19 cellular contexts compared by ENCODE assay signal in the genomic region with DNA sequence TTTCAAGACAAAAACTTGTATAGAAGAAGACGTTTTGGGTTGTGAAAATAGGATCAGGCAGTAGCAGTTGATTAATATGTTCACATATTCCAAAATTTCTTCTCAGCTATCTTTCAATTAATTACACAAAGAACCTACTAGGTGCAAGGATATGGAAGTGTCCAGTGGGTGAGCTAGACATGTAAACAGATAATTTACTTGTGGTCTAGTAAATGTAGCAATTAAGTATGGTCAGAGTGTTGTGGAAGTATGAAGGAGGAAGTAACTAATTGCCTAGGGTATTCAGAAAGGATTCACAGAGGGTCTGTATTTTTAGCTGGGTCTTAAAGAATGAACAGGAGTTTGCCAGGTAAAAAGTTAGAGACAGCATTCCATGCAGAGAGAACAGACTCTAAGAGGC. TPM values are rescaled to one million over a fixed set of nuclear protein-coding genes. Genes with fewer than 3 reads are reported as not detected.
DNase-seq lines count a peak whose midpoint lies in the region; ATAC-seq, FAIRE-seq and TF ChIP-seq lines count a peak whose summit lies in the region.
"Had no signal": no experiment of that assay in that cellular context is flagged by ENCODE, and none has a peak within 500 bp of the region (broad histone marks: within the 10 kb centered on the region; RNA-seq: fewer than 3 reads in every experiment).

No MANE protein-coding gene starts in this region.

- TF ChIP-seq POLR2A in NB4 (IDR thresholded peaks at IDR 0.05; ENCODE audit: extremely low read depth, insufficient read length): no peak
- no peak for TF ChIP-seq POLR2A in K562 (conservative IDR thresholded peaks at IDR 0.05)
- TF ChIP-seq POLR2A in testis (IDR thresholded peaks at IDR 0.05): no peak

- H3K79me2 ChIP-seq in K562 (ENCODE audit: control insufficient read depth, insufficient read depth, low read length): peaks cover 59% of the 10 kb centered on the region

- no peaks in the 10 kb centered on the region for H3K27me3 ChIP-seq in K562 (ENCODE audit: control insufficient read depth in 2 of 2, insufficient read depth in 2 of 2, low read length in 2 of 2)
- no peaks in the 10 kb centered on the region for H3K27me3 ChIP-seq in testis
- H3K27me3 ChIP-seq: dorsolateral prefrontal cortex, heart left ventricle, pancreas had no signal

- no peak overlapping the region for H3K9ac ChIP-seq in K562 (ENCODE audit: insufficient read depth in 1 of 2, low read depth in 2 of 2, low read length in 2 of 2)

- in situ Hi-C loops in K562 (cut with MboI): no loop called here

- intact Hi-C loops in K562 (cut with micrococcal nuclease) (no loop called here), testis (cut with DNase I; ENCODE audit: low total_unique reads) (no loop called here)

- POLR2A ChIA-PET in K562 (lab: Yijun Ruan, JAX): interaction anchor here (0.7 to 2.0 kb wide), 3 partner anchors 10 to 16 kb away, joined by 3 to 9 read pairs (median 3); no protein-coding TSS in a partner anchor

- no peak overlapping the region for H3K27ac ChIP-seq in K562 (ENCODE audit: extremely low read depth, low read depth, low read length)
- H3K27ac ChIP-seq in testis: peak overlapping the region; percentile 28 to 74
- H3K27ac ChIP-seq: heart left ventricle, skin epidermis had no signal

- no peak overlapping the region for H3K27ac Mint-ChIP-seq in activated naive CD8-positive, alpha-beta T cell
- H3K27ac Mint-ChIP-seq in activated naive CD8-positive, alpha-beta T cell treated with anti-CD3 and anti-CD28 coated beads for 36 hours: no peak overlapping the region
- no peak overlapping the region for H3K27ac Mint-ChIP-seq in endothelial cell (ENCODE audit: unreplicated experiment)

- H2AFZ ChIP-seq in K562 (ENCODE audit: low read depth, low read length): no peak overlapping the region

- DNase-seq in activated naive CD8-positive, alpha-beta T cell treated with anti-CD3 and anti-CD28 coated beads for 36 hours: no peak
- DNase-seq in NB4 (ENCODE audit: low read depth) (peak; percentile 39), K562 (ENCODE audit: extremely low read depth in 1 of 4, low spot score in 3 of 4) (no peak), testis (no peak), NCI-H774 (lab: John Stamatoyannopoulos, UW) (no peak), NCI-H128 (lab: John Stamatoyannopoulos, UW; ENCODE audit: unreplicated experiment) (no peak), endothelial cell (ENCODE audit: low spot score) (no peak)
- DNase-seq: activated CD4-positive, alpha-beta T cell treated with anti-CD3 and anti-CD28 coated beads, Interleukin-2, amount 50 U/mL, for 48 hours; activated effector memory CD4-positive, alpha-beta T cell treated with Interleukin-2 at 50 U/mL for 16 hours; dorsolateral prefrontal cortex; heart left ventricle; midbrain; NCI-H1048; pancreas; stimulated activated naive CD8-positive, alpha-beta T cell treated with anti-CD3 and anti-CD28 coated beads, Interleukin-15, Interleukin-2, amounts not matched to agents 100 U/mL and 50 U/mL, for 24 hours had no signal

- H3K4me3 ChIP-seq in NB4 (ENCODE audit: low read depth, low read length): no peak overlapping the region
- H3K4me3 ChIP-seq in K562: no peak overlapping the region
- no peak overlapping the region for H3K4me3 ChIP-seq in testis
- H3K4me3 ChIP-seq: heart left ventricle, pancreas, skin epidermis had no signal

- H3K36me3 ChIP-seq in K562 (ENCODE audit: control insufficient read depth, insufficient read depth, low read length) (peaks cover 28% of the 10 kb centered on the region; the same call in 2 of the 3 replicates), testis (ENCODE audit: low read depth, missing control alignments) (no peaks in the 10 kb centered on the region)

- peaks cover 0 to 4% of the 10 kb centered on the region in 2 experiments; a peak in 2 of 5 replicates for H3K4me1 ChIP-seq in K562 (replicated peaks in 1 of 2; ENCODE audit: control insufficient read depth in 2 of 2, insufficient read depth in 2 of 2, low read length in 2 of 2)
- peaks cover 39% of the 10 kb centered on the region for H3K4me1 ChIP-seq in testis

- peak overlapping the region; percentile 64 for H3K4me3 Mint-ChIP-seq in activated naive CD8-positive, alpha-beta T cell
- no peak overlapping the region for H3K4me3 Mint-ChIP-seq in activated naive CD8-positive, alpha-beta T cell treated with anti-CD3 and anti-CD28 coated beads for 36 hours
- no peak overlapping the region for H3K4me3 Mint-ChIP-seq in endothelial cell (ENCODE audit: unreplicated experiment)

- no peak for TF ChIP-seq EP300 in K562 (IDR thresholded peaks at IDR 0.05; ENCODE audit: low read length)

- H3K9me3 ChIP-seq in K562 (replicated peaks; ENCODE audit: control insufficient read depth, insufficient read depth, low read depth, low read length) (no peaks in the 10 kb centered on the region), testis (no peaks in the 10 kb centered on the region)
- H3K9me3 ChIP-seq: pancreas had no signal

- ATAC-seq in K562: no peak
- ATAC-seq: heart left ventricle; Right ventricle myocardium inferior; stimulated activated naive CD8-positive, alpha-beta T cell treated with anti-CD3 and anti-CD28 coated beads, Interleukin-15, Interleukin-2, amounts not matched to agents 100 U/mL and 50 U/mL, for 24 hours had no signal

- WGBS in K562 (ENCODE audit: insufficient coverage, low coverage, missing lambda C conversion rate): 54% methylated on average over 1 of the region's 1 CpG
- 55 to 60% methylated on average over 1 of the region's 1 CpG for WGBS in testis, 2 donors

- no peak for FAIRE-seq in K562 (lab: Jason Lieb, UNC)
- FAIRE-seq: GM18507, pancreas had no signal

- no peak overlapping the region for H3K4me2 ChIP-seq in K562 (ENCODE audit: insufficient read depth, low read length)

- H3K9me3 Mint-ChIP-seq in activated naive CD8-positive, alpha-beta T cell (ENCODE audit: low read depth): no peaks in the 10 kb centered on the region
- no peaks in the 10 kb centered on the region for H3K9me3 Mint-ChIP-seq in activated naive CD8-positive, alpha-beta T cell treated with anti-CD3 and anti-CD28 coated beads for 36 hours
- no peaks in the 10 kb centered on the region for H3K9me3 Mint-ChIP-seq in endothelial cell (ENCODE audit: unreplicated experiment)

- no TSS peak for BruUV-seq in K562 (replicated peaks; lab: Mats Ljungman, UMichigan)

- H3K36me3 Mint-ChIP-seq in activated naive CD8-positive, alpha-beta T cell: peaks cover 34% of the 10 kb centered on the region
- H3K36me3 Mint-ChIP-seq in activated naive CD8-positive, alpha-beta T cell treated with anti-CD3 and anti-CD28 coated beads for 36 hours: peaks cover 19% of the 10 kb centered on the region
- peaks cover 11% of the 10 kb centered on the region for H3K36me3 Mint-ChIP-seq in endothelial cell (ENCODE audit: low read depth, unreplicated experiment)

- no peak for TF ChIP-seq CTCF in NB4 (IDR thresholded peaks at IDR 0.05; ENCODE audit: low read depth, low read length)
- no peak for TF ChIP-seq CTCF in K562 (IDR thresholded peaks at IDR 0.05 in 2 of 3, conservative IDR thresholded peaks at IDR 0.05 in 1 of 3; ENCODE audit: insufficient read depth in 2 of 3, low read depth in 1 of 3, low read length in 3 of 3)
- no peak for TF ChIP-seq CTCF in testis (IDR thresholded peaks at IDR 0.05)
- no peak for TF ChIP-seq CTCF in endothelial cell (IDR thresholded peaks at IDR 0.05; ENCODE audit: unreplicated experiment)

- no peaks in the 10 kb centered on the region for H3K27me3 Mint-ChIP-seq in activated naive CD8-positive, alpha-beta T cell
- no peaks in the 10 kb centered on the region for H3K27me3 Mint-ChIP-seq in activated naive CD8-positive, alpha-beta T cell treated with anti-CD3 and anti-CD28 coated beads for 36 hours
- peaks cover 4% of the 10 kb centered on the region for H3K27me3 Mint-ChIP-seq in endothelial cell (ENCODE audit: unreplicated experiment)

- H3K4me1 Mint-ChIP-seq in activated naive CD8-positive, alpha-beta T cell (ENCODE audit: low read depth): peaks cover 68% of the 10 kb centered on the region
- peaks cover 52% of the 10 kb centered on the region for H3K4me1 Mint-ChIP-seq in activated naive CD8-positive, alpha-beta T cell treated with anti-CD3 and anti-CD28 coated beads for 36 hours
- H3K4me1 Mint-ChIP-seq in endothelial cell (ENCODE audit: unreplicated experiment): peaks cover 4% of the 10 kb centered on the region

- no peaks in the 10 kb centered on the region for H3K9me1 ChIP-seq in K562 (ENCODE audit: control insufficient read depth, insufficient read depth, low read length)

- H4K20me1 ChIP-seq in K562 (replicated peaks; ENCODE audit: control insufficient read depth, insufficient read depth, low read length): 0 out of 2 replicates have a peak, but pooled peaks cover 3% of the 10 kb centered on the region

- no peak for TF ChIP-seq RAD21 in K562 (CRISPR knock-in tag; conservative IDR thresholded peaks at IDR 0.05 in 1 of 2, IDR thresholded peaks at IDR 0.05 in 1 of 2)

- CTCF ChIA-PET in K562 (lab: Yijun Ruan, JAX; ENCODE audit: low intra/inter-chr PET ratio): no interaction called here

RNA-seq across cellular contexts. Expression of a gene that starts 5.9 kb away (rescaled TPM):
- total RNA-seq in activated naive CD8-positive, alpha-beta T cell treated with anti-CD3 and anti-CD28 coated beads for 36 hours: 10 to 100 TPM; 14.6 to 15.9 TPM
- total RNA-seq in K562 (2011; cell fraction: chromatin; rRNA removed; ENCODE audit: low replicate concordance): 13.0 and 24.3 TPM in 2 replicates
- total RNA-seq in K562 (2011; cell fraction: nucleolus; rRNA removed): 8.0 and 8.6 TPM in 2 replicates
- total RNA-seq in K562 (2011; cell fraction: nucleoplasm; rRNA removed): 10.9 and 13.4 TPM in 2 replicates
- total RNA-seq in K562 (2014; rRNA removed): 11.6 and 12.0 TPM in 2 replicates
- total RNA-seq in K562 (2014; rRNA removed; fragmentation: Illumina TruSeq; extraction: Trizol): 16.9 and 19.4 TPM in 2 replicates
- total RNA-seq in K562 (2015; rRNA removed; fragmentation: Illumina TruSeq; extraction: Trizol): 15.0 and 15.3 TPM in 2 replicates
- 11.1 and 12.0 TPM in 2 replicates for total RNA-seq in K562 (2021)
- polyA plus RNA-seq in K562 (2011; rRNA removed): 19.6 and 21.6 TPM in 2 replicates
- polyA plus RNA-seq in K562 (2011; cell fraction: cytosol; rRNA removed): 5.2 and 11.0 TPM in 2 replicates
- 5.0 and 9.6 TPM in 2 replicates for polyA plus RNA-seq in K562 (2011; cell fraction: nucleus; rRNA removed)
- polyA plus RNA-seq in K562 (2012): 9.5 and 12.7 TPM in 2 replicates
- polyA plus RNA-seq in K562 (2014; fragmentation: Illumina TruSeq; extraction: Trizol): 15.5 and 18.9 TPM in 2 replicates
- 1 to 10 TPM; 5.7 to 7.3 TPM for polyA plus RNA-seq in K562 (2014; fragmentation: Nextera tagmentation; extraction: Ambion mirVana)
- polyA plus RNA-seq in K562 (2014; rRNA removed): 12.7 and 14.2 TPM in 2 replicates
- 16.9 and 29.5 TPM in 2 replicates for polyA minus RNA-seq in K562 (2011; rRNA and poly(A)+ RNA removed)
- polyA minus RNA-seq in K562 (2011; cell fraction: cytosol; rRNA and poly(A)+ RNA removed): 11.5 and 13.6 TPM in 2 replicates
- 6.1 and 19.2 TPM in 2 replicates for polyA minus RNA-seq in K562 (2011; cell fraction: nucleus; rRNA and poly(A)+ RNA removed)
- 10 to 100 TPM; 78.2 to 92.0 TPM for total RNA-seq in testis
- polyA plus RNA-seq in testis (ENCODE audit: insufficient read depth, low read depth, low replicate concordance): 46.8 TPM
- 26.4 TPM for total RNA-seq in endothelial cell (ENCODE audit: unreplicated experiment)

RNA-seq across cellular contexts. Expression of a gene that starts 51.6 kb away (rescaled TPM):
- 1 to 10 TPM; 2.1 to 3.7 TPM for total RNA-seq in activated naive CD8-positive, alpha-beta T cell treated with anti-CD3 and anti-CD28 coated beads for 36 hours
- total RNA-seq in K562 (2011; cell fraction: chromatin; rRNA removed; ENCODE audit: low replicate concordance): 1.3 and 3.3 TPM in 2 replicates
- 3.9 and 4.8 TPM in 2 replicates for total RNA-seq in K562 (2011; cell fraction: nucleolus; rRNA removed)
- 2.0 and 3.5 TPM in 2 replicates for total RNA-seq in K562 (2011; cell fraction: nucleoplasm; rRNA removed)
- total RNA-seq in K562 (2014; rRNA removed) (0.69 TPM in 1 of 2 replicates, not detected in the other), K562 (2014; rRNA removed; fragmentation: Illumina TruSeq; extraction: Trizol) (0.29 and 0.44 TPM in 2 replicates), K562 (2015; rRNA removed; fragmentation: Illumina TruSeq; extraction: Trizol) (0.43 and 0.53 TPM in 2 replicates), K562 (2021) (0.89 and 1.3 TPM in 2 replicates), testis (100 to 1,000 TPM in 1 of 2 donors, 10 to 100 TPM in 1; 58.1 to 102 TPM), endothelial cell (ENCODE audit: unreplicated experiment) (97.6 TPM)
- polyA plus RNA-seq in K562 (2011; rRNA removed) (1.4 and 14.3 TPM in 2 replicates), K562 (2014; fragmentation: Illumina TruSeq; extraction: Trizol) (0.27 and 0.36 TPM in 2 replicates), K562 (2014; fragmentation: Nextera tagmentation; extraction: Ambion mirVana) (under 1 TPM in 1 of 2 experiments, not detected in 1; 0.15 TPM), K562 (2014; rRNA removed) (0.05 and 0.70 TPM in 2 replicates), testis (ENCODE audit: insufficient read depth, low read depth, low replicate concordance) (88.9 TPM)
- polyA plus RNA-seq in K562 (2011; cell fraction: cytosol; rRNA removed): 1.3 and 16.1 TPM in 2 replicates
- 0.80 and 11.7 TPM in 2 replicates for polyA plus RNA-seq in K562 (2011; cell fraction: nucleus; rRNA removed)
- 0.91 and 2.0 TPM in 2 replicates for polyA plus RNA-seq in K562 (2012)
- 0.56 and 10.3 TPM in 2 replicates for polyA minus RNA-seq in K562 (2011; rRNA and poly(A)+ RNA removed)
- 1.6 and 11.6 TPM in 2 replicates for polyA minus RNA-seq in K562 (2011; cell fraction: cytosol; rRNA and poly(A)+ RNA removed)
- 1.2 and 8.9 TPM in 2 replicates for polyA minus RNA-seq in K562 (2011; cell fraction: nucleus; rRNA and poly(A)+ RNA removed)

Comparison
In these comparisons a context has a peak if more than half of its experiments do, and no peak if none do; other contexts are left out.
1. RNA of a gene that starts 51.6 kb away (total RNA-seq): 58.1 to 102 TPM in testis and 97.6 TPM in endothelial cell (single experiment); 2.1 to 3.7 TPM in activated naive CD8-positive, alpha-beta T cell treated with anti-CD3 and anti-CD28 coated beads for 36 hours and 0.29 to 4.8 TPM in K562; every median in the first group is over 10 times any median in the second.